Comparison of ENCODE assay signal across 10 cellular contexts in the genomic region with DNA sequence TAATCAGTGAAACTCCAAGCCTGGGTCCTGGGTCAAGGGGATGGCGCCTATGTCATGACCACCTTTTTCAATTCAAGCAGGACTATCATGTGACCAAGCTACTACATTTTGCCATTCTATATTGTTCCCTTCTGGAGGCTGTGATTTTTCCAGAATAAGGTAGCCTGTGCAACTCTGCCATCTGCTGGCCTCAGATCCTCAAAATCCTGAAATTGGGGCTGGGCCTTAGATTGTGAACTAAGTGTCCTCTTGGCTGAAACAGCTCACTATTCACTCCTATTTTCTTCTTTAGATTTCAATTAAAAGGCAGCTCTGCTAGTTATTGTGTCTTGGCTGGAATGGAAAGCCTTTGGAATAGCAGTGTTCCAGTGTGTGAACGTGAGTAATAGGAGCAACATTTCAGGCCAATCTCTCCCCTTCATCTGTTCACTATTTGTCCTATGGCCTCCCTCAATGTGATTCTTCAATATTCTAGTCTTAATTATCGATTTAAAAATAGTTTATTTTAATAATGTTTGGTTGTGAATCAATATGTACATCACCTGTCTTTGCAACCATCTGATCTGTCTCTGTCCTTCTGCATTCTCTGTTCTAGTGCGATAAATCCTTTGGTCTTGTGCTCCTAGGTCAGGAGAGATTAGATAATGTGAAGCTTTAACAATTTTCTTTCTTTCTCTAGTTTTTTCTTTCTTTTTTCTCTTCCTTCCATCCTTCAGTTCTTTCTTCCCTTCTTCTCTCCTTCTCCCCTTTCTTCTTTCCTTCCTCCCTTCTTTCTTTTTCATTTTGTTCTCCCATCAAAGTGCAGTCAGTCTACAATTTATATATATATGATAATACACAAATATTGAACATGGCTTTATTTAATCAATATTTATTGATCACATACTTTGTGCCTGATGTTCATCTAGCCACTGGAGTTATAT.
DNase-seq lines count a peak whose midpoint lies in the region; ATAC-seq and TF ChIP-seq lines count a peak whose summit lies in the region.
"Had no signal": no experiment of that assay in that cellular context is flagged by ENCODE, and none has a peak within 500 bp of the region (broad histone marks: within the 10 kb centered on the region; RNA-seq: fewer than 3 reads in every experiment).

No MANE protein-coding gene starts in this region.

- no peaks in the 10 kb centered on the region for H3K9me3 ChIP-seq in Karpas-422 (ENCODE audit: low read length)
- no peaks in the 10 kb centered on the region for H3K9me3 ChIP-seq in mammary epithelial cell (replicated peaks; ENCODE audit: insufficient read depth, low read length)
- no peaks in the 10 kb centered on the region for H3K9me3 ChIP-seq in neural progenitor cell (ENCODE audit: low read depth)
- H3K9me3 ChIP-seq in CD4-positive, alpha-beta T cell (ENCODE audit: control insufficient read depth, low read length) = no peaks in the 10 kb centered on the region

- CTCF ChIA-PET in mammary epithelial cell (lab: Charles Lee; ENCODE audit: low non-redundant PET) = no interaction called here
- CTCF ChIA-PET in CD4-positive, alpha-beta T cell (lab: Charles Lee) = no interaction called here

- no peak for ATAC-seq in GM21526 (IDR thresholded peaks at IDR 0.05; ENCODE audit: low FRiP score, unreplicated experiment)
- no peak for ATAC-seq in CD4-positive, alpha-beta T cell (ENCODE audit: poor library complexity)
- ATAC-seq: natural killer cell had no signal

- H3K9me3 Mint-ChIP-seq in neural progenitor cell = no peaks in the 10 kb centered on the region
- H3K9me3 Mint-ChIP-seq in CD4-positive, alpha-beta T cell = no peaks in the 10 kb centered on the region
- H3K9me3 Mint-ChIP-seq: natural killer cell had no signal

- TF ChIP-seq CTCF in mammary epithelial cell (conservative IDR thresholded peaks at IDR 0.05 in 1 of 2, IDR thresholded peaks at IDR 0.05 in 1 of 2; ENCODE audit: extremely low read depth in 1 of 2, insufficient read depth in 1 of 2, low read depth in 1 of 2, low read length in 2 of 2) (peak; percentile 26 to 58), neural progenitor cell (IDR thresholded peaks at IDR 0.05) (peak; percentile 52)
- TF ChIP-seq CTCF in CD4-positive, alpha-beta T cell (IDR thresholded peaks at IDR 0.05) = no peak

- intact Hi-C loops in mammary epithelial cell (cut with micrococcal nuclease) = no loop called here
- intact Hi-C loops in CD4-positive, alpha-beta T cell (cut with DNase I, micrococcal nuclease) = no loop called here

- WGBS in mammary epithelial cell (ENCODE audit: low coverage, missing lambda C conversion rate) = 64% methylated on average over 3 of the region's 4 CpGs

- H3K36me3 ChIP-seq in Karpas-422 (ENCODE audit: insufficient read depth, low read length) (no peaks in the 10 kb centered on the region), mammary epithelial cell (ENCODE audit: insufficient read depth, low read length) (no peaks in the 10 kb centered on the region), neural progenitor cell (no peaks in the 10 kb centered on the region)

- no peaks in the 10 kb centered on the region for H3K4me1 Mint-ChIP-seq in neural progenitor cell
- H3K4me1 Mint-ChIP-seq in CD4-positive, alpha-beta T cell (ENCODE audit: low read depth) = no peaks in the 10 kb centered on the region
- H3K4me1 Mint-ChIP-seq: natural killer cell had no signal

- H3F3A ChIP-seq in neural progenitor cell (ENCODE audit: low read depth) = no peaks in the 10 kb centered on the region

- in situ Hi-C loops in mammary epithelial cell (cut with MboI; ENCODE audit: low sequenced_read_pairs in 2 of 2) = no loop called here

- H3K79me2 ChIP-seq in Karpas-422 (ENCODE audit: low read length) (no peaks in the 10 kb centered on the region), mammary epithelial cell (ENCODE audit: insufficient read depth, low read length) (no peaks in the 10 kb centered on the region), neural progenitor cell (ENCODE audit: low read depth) (no peaks in the 10 kb centered on the region)

- H3K27me3 ChIP-seq in Karpas-422 (ENCODE audit: low read length) (no peaks in the 10 kb centered on the region), mammary epithelial cell (ENCODE audit: insufficient read depth, low read length) (no peaks in the 10 kb centered on the region), neural progenitor cell (no peaks in the 10 kb centered on the region)
- H3K27me3 ChIP-seq in CD4-positive, alpha-beta T cell (ENCODE audit: control insufficient read depth, insufficient read depth, low read length) = no peaks in the 10 kb centered on the region

- BruUV-seq in mammary epithelial cell (replicated peaks; lab: Mats Ljungman, UMichigan) = no TSS peak

- H3K4me1 ChIP-seq in Karpas-422 (ENCODE audit: low read length) (no peaks in the 10 kb centered on the region), mammary epithelial cell (ENCODE audit: insufficient read depth, low read length) (no peaks in the 10 kb centered on the region), neural progenitor cell (no peaks in the 10 kb centered on the region)

- no peaks in the 10 kb centered on the region for H3K36me3 Mint-ChIP-seq in neural progenitor cell
- H3K36me3 Mint-ChIP-seq in CD4-positive, alpha-beta T cell (ENCODE audit: low read depth) = no peaks in the 10 kb centered on the region
- H3K36me3 Mint-ChIP-seq: activated naive CD8-positive, alpha-beta T cell; natural killer cell had no signal

- POLR2A ChIA-PET in CD4-positive, alpha-beta T cell (lab: Charles Lee) = no interaction called here

- no peaks in the 10 kb centered on the region for H3K9me2 ChIP-seq in Karpas-422 (replicated peaks; ENCODE audit: insufficient read depth, low read length)

- H3K27me3 Mint-ChIP-seq in neural progenitor cell (ENCODE audit: insufficient read depth, low read depth) = no peaks in the 10 kb centered on the region
- H3K27me3 Mint-ChIP-seq in CD4-positive, alpha-beta T cell = no peaks in the 10 kb centered on the region
- H3K27me3 Mint-ChIP-seq: activated naive CD8-positive, alpha-beta T cell had no signal

- no peak overlapping the region for H3K9ac ChIP-seq in Karpas-422 (ENCODE audit: low read length)
- no peak overlapping the region for H3K9ac ChIP-seq in mammary epithelial cell (ENCODE audit: insufficient read depth, low read length)
- H3K9ac ChIP-seq in neural progenitor cell = no peak overlapping the region

- H3K4me2 ChIP-seq in Karpas-422 (ENCODE audit: low read depth, low read length, poor library complexity, severe bottlenecking) (no peak overlapping the region), mammary epithelial cell (ENCODE audit: insufficient read depth, low read depth, low read length) (no peak overlapping the region), neural progenitor cell (no peak overlapping the region)

- H3K4me3 ChIP-seq in Karpas-422 (ENCODE audit: low read length) = no peak overlapping the region
- H3K4me3 ChIP-seq in mammary epithelial cell (replicated peaks in 1 of 3; ENCODE audit: insufficient read depth in 1 of 3, low read depth in 2 of 3, low read length in 3 of 3) = no peak overlapping the region
- H3K4me3 ChIP-seq in neural progenitor cell = no peak overlapping the region

- DNase-seq in DMS153 (lab: John Stamatoyannopoulos, UW) (peak; percentile 7), DMS153 treated with DMSO at 0.1 percent for 48 hours (lab: John Stamatoyannopoulos, UW; ENCODE audit: unreplicated experiment) (no peak), Karpas-422 (peak; percentile 41), mammary epithelial cell (peak; percentile 6), neural progenitor cell (ENCODE audit: low spot score) (peak; percentile 34)
- DNase-seq in central memory CD4-positive, alpha-beta T cell = no peak
- no peak for DNase-seq in CD4-positive, alpha-beta T cell
- DNase-seq: natural killer cell had no signal

- no peak overlapping the region for H3K27ac Mint-ChIP-seq in neural progenitor cell
- H3K27ac Mint-ChIP-seq in CD4-positive, alpha-beta T cell = no peak overlapping the region
- H3K27ac Mint-ChIP-seq: activated naive CD8-positive, alpha-beta T cell; natural killer cell had no signal

- no peak overlapping the region for H3K27ac ChIP-seq in Karpas-422 (ENCODE audit: low read length)
- no peak overlapping the region for H3K27ac ChIP-seq in mammary epithelial cell (ENCODE audit: insufficient read depth, low read depth, low read length)
- H3K27ac ChIP-seq in neural progenitor cell = no peak overlapping the region
- no peak overlapping the region for H3K27ac ChIP-seq in CD4-positive, alpha-beta T cell (ENCODE audit: low read depth, low read length)

- no peak overlapping the region for H2AFZ ChIP-seq in Karpas-422 (ENCODE audit: low read length)
- no peak overlapping the region for H2AFZ ChIP-seq in mammary epithelial cell (ENCODE audit: low read depth, low read length)
- H2AFZ ChIP-seq in neural progenitor cell (replicated peaks) = peak overlapping the region; percentile 36

- dilution Hi-C loops in mammary epithelial cell (cut with HindIII; ENCODE audit: low sequenced_read_pairs) = no loop called here

- H3K4me3 Mint-ChIP-seq in neural progenitor cell = no peak overlapping the region
- H3K4me3 Mint-ChIP-seq in CD4-positive, alpha-beta T cell = no peak overlapping the region
- H3K4me3 Mint-ChIP-seq: activated naive CD8-positive, alpha-beta T cell; natural killer cell had no signal

- H4K20me1 ChIP-seq in Karpas-422 (ENCODE audit: insufficient read depth, low read depth, low read length) = no peaks in the 10 kb centered on the region
- H4K20me1 ChIP-seq in mammary epithelial cell (ENCODE audit: insufficient read depth, low read length) = no peaks in the 10 kb centered on the region
- no peaks in the 10 kb centered on the region for H4K20me1 ChIP-seq in neural progenitor cell (ENCODE audit: low read depth)

Comparison
In these comparisons a context has a peak if more than half of its experiments do, and no peak if none do; other contexts are left out.
1. DNase-seq: peak in DMS153 (single experiment), Karpas-422 (single experiment), mammary epithelial cell (single experiment) and neural progenitor cell (single experiment); none in DMS153 treated with DMSO at 0.1 percent for 48 hours (single experiment), central memory CD4-positive, alpha-beta T cell (single experiment) and CD4-positive, alpha-beta T cell (0 of 10).